8 cellular contexts compared by ENCODE assay signal in genomic region chr10:100518761-100519241, GRCh38. TPM values are rescaled to one million over a fixed set of nuclear protein-coding genes. Genes with fewer than 3 reads are reported as not detected.
DNase-seq lines count a peak whose midpoint lies in the region; ATAC-seq and TF ChIP-seq lines count a peak whose summit lies in the region.

No MANE protein-coding gene starts in this region.

- H3K27ac Mint-ChIP-seq in activated naive CD8-positive, alpha-beta T cell treated with anti-CD3 and anti-CD28 coated beads, Interleukin-2, amount 10 ng/mL, durations not matched to agents 7 days and 5 days, result peak overlapping the region; percentile 50

- POLR2A ChIA-PET in activated naive CD8-positive, alpha-beta T cell treated with anti-CD3 and anti-CD28 coated beads, Interleukin-2, amount 10 ng/mL, durations not matched to agents 7 days and 5 days (lab: Charles Lee), result interaction anchor here (0.6 to 3.3 kb wide), 11 partner anchors 8 to 232 kb away, joined by 3 to 26 read pairs (median 3); no protein-coding TSS in a partner anchor

- DNase-seq in Caki2 (ENCODE audit: low read depth) (peak; percentile 48), RWPE2 (ENCODE audit: low spot score) (no peak), glomerular visceral epithelial cell (ENCODE audit: extremely low spot score) (peak; percentile 60), omental fat pad (ENCODE audit: low spot score) (peak; percentile 75)
- peak; percentile 54 for DNase-seq in activated naive CD8-positive, alpha-beta T cell treated with anti-CD3 and anti-CD28 coated beads, Interleukin-2, amount 10 ng/mL, durations not matched to agents 7 days and 5 days

- H3K4me3 Mint-ChIP-seq in activated naive CD8-positive, alpha-beta T cell treated with anti-CD3 and anti-CD28 coated beads, Interleukin-2, amount 10 ng/mL, durations not matched to agents 7 days and 5 days, result peak overlapping the region; percentile 39

- no peak overlapping the region for H3K9ac ChIP-seq in HUES64 (ENCODE audit: low read depth, low read length)

- ATAC-seq in RWPE2 (ENCODE audit: low read depth), result peak; percentile 47
- peak; percentile 69 for ATAC-seq in activated naive CD8-positive, alpha-beta T cell treated with anti-CD3 and anti-CD28 coated beads, Interleukin-2, amount 10 ng/mL, durations not matched to agents 7 days and 5 days (ENCODE audit: low read depth)
- peak; percentile 51 for ATAC-seq in omental fat pad (ENCODE audit: low FRiP score)
- ATAC-seq in HG02884 (IDR thresholded peaks at IDR 0.05; ENCODE audit: unreplicated experiment), result no peak
- no peak for ATAC-seq in HG03175 (IDR thresholded peaks at IDR 0.05; ENCODE audit: unreplicated experiment)

- WGBS in HUES64, result 14% methylated on average over 7 of the region's 7 CpGs

- H3K9me3 ChIP-seq in HUES64 (ENCODE audit: insufficient read depth, low read depth, low read length) (no peaks in the 10 kb centered on the region), RWPE2 (ENCODE audit: severe bottlenecking) (no peaks in the 10 kb centered on the region)

- peaks cover 32% of the 10 kb centered on the region for H3K36me3 Mint-ChIP-seq in activated naive CD8-positive, alpha-beta T cell treated with anti-CD3 and anti-CD28 coated beads, Interleukin-2, amount 10 ng/mL, durations not matched to agents 7 days and 5 days

- H3K27ac ChIP-seq in HUES64 (ENCODE audit: low read depth, low read length), result no peak overlapping the region
- H3K27ac ChIP-seq in RWPE2 (ENCODE audit: poor library complexity, severe bottlenecking), result no peak overlapping the region

- no peaks in the 10 kb centered on the region for H3K9me3 Mint-ChIP-seq in activated naive CD8-positive, alpha-beta T cell treated with anti-CD3 and anti-CD28 coated beads, Interleukin-2, amount 10 ng/mL, durations not matched to agents 7 days and 5 days

- H3K27me3 ChIP-seq in HUES64 (ENCODE audit: insufficient read depth, low read length) (peaks cover 30% of the 10 kb centered on the region), RWPE2 (ENCODE audit: insufficient read depth, poor library complexity, severe bottlenecking) (no peaks in the 10 kb centered on the region)

- H3K36me3 ChIP-seq in HUES64 (ENCODE audit: insufficient read depth, low read length), result peaks cover 7% of the 10 kb centered on the region
- peaks cover 5% of the 10 kb centered on the region; the same call in 1 of the 2 replicates for H3K36me3 ChIP-seq in RWPE2 (ENCODE audit: low read depth)

- H3K4me1 ChIP-seq in HUES64 (ENCODE audit: insufficient read depth, low read length) (peaks cover 8% of the 10 kb centered on the region; the same call in 1 of the 2 replicates), RWPE2 (ENCODE audit: insufficient read depth, poor library complexity, severe bottlenecking) (peaks cover 9% of the 10 kb centered on the region)

- H3K4me3 ChIP-seq in HUES64 (ENCODE audit: low read length), result peak overlapping the region; percentile 57
- H3K4me3 ChIP-seq in RWPE2 (ENCODE audit: severe bottlenecking), result no peak overlapping the region

- peak; percentile 88 for TF ChIP-seq CTCF in RWPE2 (IDR thresholded peaks at IDR 0.05; ENCODE audit: poor library complexity, severe bottlenecking)
- peak in 1 of 3 donors; percentile 32 for TF ChIP-seq CTCF in omental fat pad (IDR thresholded peaks at IDR 0.05)

- in situ Hi-C loops in Caki2 (cut with HindIII; ENCODE audit: low pct_unique_long_range_greater_than_20kb, low sequenced_read_pairs), result no loop called here

- H3K4me1 Mint-ChIP-seq in activated naive CD8-positive, alpha-beta T cell treated with anti-CD3 and anti-CD28 coated beads, Interleukin-2, amount 10 ng/mL, durations not matched to agents 7 days and 5 days, result peaks cover 35% of the 10 kb centered on the region

- no peaks in the 10 kb centered on the region for H3K27me3 Mint-ChIP-seq in activated naive CD8-positive, alpha-beta T cell treated with anti-CD3 and anti-CD28 coated beads, Interleukin-2, amount 10 ng/mL, durations not matched to agents 7 days and 5 days

RNA-seq across cellular contexts. Expression of gene SEC31B, which starts 0.9 kb away (rescaled TPM):
- 0.71 TPM in 1 of 2 replicates, not detected in the other for total RNA-seq in Caki2 (2014; rRNA removed; shearing (Covaris generic); ENCODE audit: low replicate concordance)
- polyA plus RNA-seq in HUES64 (2013, experiment 1 of 2), result 1.7 TPM
- polyA plus RNA-seq in HUES64 (2013, experiment 2 of 2), result 2.7 TPM
- total RNA-seq in activated naive CD8-positive, alpha-beta T cell treated with anti-CD3 and anti-CD28 coated beads, Interleukin-2, amount 10 ng/mL, durations not matched to agents 7 days and 5 days, result 100 to 1,000 TPM; 156 to 168 TPM
- 1 to 10 TPM; 5.0 to 9.4 (median 8.3) TPM for total RNA-seq in omental fat pad

RNA-seq across cellular contexts. Expression of gene NDUFB8, which starts 10.9 kb away (rescaled TPM):
- 132 and 185 TPM in 2 replicates for total RNA-seq in Caki2 (2014; rRNA removed; shearing (Covaris generic); ENCODE audit: low replicate concordance)
- 178 TPM for polyA plus RNA-seq in HUES64 (2013, experiment 1 of 2)
- polyA plus RNA-seq in HUES64 (2013, experiment 2 of 2), result 172 TPM
- 100 to 1,000 TPM; 245 to 269 TPM for total RNA-seq in activated naive CD8-positive, alpha-beta T cell treated with anti-CD3 and anti-CD28 coated beads, Interleukin-2, amount 10 ng/mL, durations not matched to agents 7 days and 5 days
- total RNA-seq in omental fat pad, result 100 to 1,000 TPM; 104 to 180 (median 125) TPM

RNA-seq across cellular contexts. Expression of gene HIF1AN, which starts 16.9 kb away (rescaled TPM):
- 5.9 and 35.9 TPM in 2 replicates for total RNA-seq in Caki2 (2014; rRNA removed; shearing (Covaris generic); ENCODE audit: low replicate concordance)
- 16.7 TPM for polyA plus RNA-seq in HUES64 (2013, experiment 1 of 2)
- polyA plus RNA-seq in HUES64 (2013, experiment 2 of 2), result 16.4 TPM
- 10 to 100 TPM; 52.3 to 56.4 TPM for total RNA-seq in activated naive CD8-positive, alpha-beta T cell treated with anti-CD3 and anti-CD28 coated beads, Interleukin-2, amount 10 ng/mL, durations not matched to agents 7 days and 5 days
- total RNA-seq in omental fat pad, result 10 to 100 TPM in 3 of 4 donors, 1 to 10 TPM in 1; 9.1 to 15.8 (median 11.5) TPM

RNA-seq across cellular contexts. Expression of gene WNT8B, which starts 56.0 kb away (rescaled TPM):
- total RNA-seq in Caki2 (2014; rRNA removed; shearing (Covaris generic); ENCODE audit: low replicate concordance), result not detected in 2 replicates
- polyA plus RNA-seq in HUES64 (2013, experiment 1 of 2), result 0.65 TPM
- 2.0 TPM for polyA plus RNA-seq in HUES64 (2013, experiment 2 of 2)
- total RNA-seq in activated naive CD8-positive, alpha-beta T cell treated with anti-CD3 and anti-CD28 coated beads, Interleukin-2, amount 10 ng/mL, durations not matched to agents 7 days and 5 days, result under 1 TPM; 0.54 to 0.91 TPM
- total RNA-seq in omental fat pad, result not detected

Comparison
In these comparisons a context has a peak if more than half of its experiments do, and no peak if none do; other contexts are left out.
1. ATAC-seq: peak in RWPE2 (single experiment), activated naive CD8-positive, alpha-beta T cell treated with anti-CD3 and anti-CD28 coated beads, Interleukin-2, amount 10 ng/mL, durations not matched to agents 7 days and 5 days (single experiment) and omental fat pad (single experiment); none in HG02884 (single experiment) and HG03175 (single experiment).
2. RNA of gene SEC31B, which starts 0.9 kb away (total RNA-seq): 156 to 168 TPM in activated naive CD8-positive, alpha-beta T cell treated with anti-CD3 and anti-CD28 coated beads, Interleukin-2, amount 10 ng/mL, durations not matched to agents 7 days and 5 days; 5.0 to 9.4 TPM in omental fat pad and 0.71 TPM in Caki2; every median in the first group is over 10 times any median in the second.